8 cellular contexts compared by ENCODE assay signal in genomic region chr19:14006085-14006765, GRCh38. TPM values are rescaled to one million over a fixed set of nuclear protein-coding genes. Genes with fewer than 3 reads are reported as not detected.
DNase-seq lines count a peak whose midpoint lies in the region; ATAC-seq and TF ChIP-seq lines count a peak whose summit lies in the region.

TSS of gene RFX1 (minus strand) at chr19:14006320. CDS start at chr19:13993843, 12,477 bp downstream.

- H4K8ac ChIP-seq in H9 (replicated peaks; ENCODE audit: insufficient read length, low read depth, low read length) = no peak within 1 kb of the TSS

- no peaks in the 10 kb centered on the region for H4K20me1 ChIP-seq in DOHH2 (ENCODE audit: control insufficient read depth, insufficient read depth, low read depth, low read length)
- no peaks in the 10 kb centered on the region for H4K20me1 ChIP-seq in H9 (ENCODE audit: control insufficient read depth, insufficient read depth, insufficient read length)
- H4K20me1 ChIP-seq in fibroblast of lung (ENCODE audit: control insufficient read depth, extremely low read depth, insufficient read depth, low read length) = no peaks in the 10 kb centered on the region

- H2BK120ac ChIP-seq in H9 (ENCODE audit: low read depth, low read length, poor library complexity, severe bottlenecking) = peak within 1 kb of the TSS; percentile 97

- intact Hi-C loops in activated T-helper 2 cell treated with anti-CD3 and anti-CD28 coated beads, Interferon-gamma antibody, Interleukin-2, Interleukin-4, amounts not matched to agents 10 μg/mL and 5 μg/mL and 100 μg/mL, durations not matched to agents 14 hours and 24 hours and 36 hours (cut with micrococcal nuclease) = loop anchor here (1.0 to 5.0 kb wide), 3 partner anchors 20 to 126 kb away; partner anchors contain the start of gene MISP3

- TF ChIP-seq POLR2A in Raji (IDR thresholded peaks at IDR 0.05; ENCODE audit: insufficient read depth, low read depth, low read length) = peak; percentile 43

- no peaks in the 10 kb centered on the region; the same call in none of the 2 replicates for H3K27me3 Mint-ChIP-seq in H9 (ENCODE audit: low read depth)
- no peaks in the 10 kb centered on the region for H3K27me3 Mint-ChIP-seq in activated T-helper 2 cell treated with anti-CD3 and anti-CD28 coated beads, Interferon-gamma antibody, Interleukin-2, Interleukin-4, amounts not matched to agents 10 μg/mL and 5 μg/mL and 100 μg/mL, durations not matched to agents 14 hours and 24 hours and 36 hours (ENCODE audit: low read depth)
- no peaks in the 10 kb centered on the region for H3K27me3 Mint-ChIP-seq in naive B cell
- no peaks in the 10 kb centered on the region for H3K27me3 Mint-ChIP-seq in stimulated activated memory B cell treated with anti-CD40 and anti-IgM and Interleukin-4, amounts not matched to agents 10 μg/mL and 1 μg/mL and 100 μg/mL, for 72 hours

- no peak within 1 kb of the TSS; the same call in 1 of the 2 replicates for H3K4ac ChIP-seq in H9 (ENCODE audit: low read depth, low read length)

- H3K36me3 Mint-ChIP-seq in H9 (ENCODE audit: insufficient read depth in 1 of 3, low read depth in 3 of 3) (peaks cover 0 to 2% (median 0%) of the 10 kb centered on the region in 3 experiments; a peak in 1 of 7 replicates), naive B cell (no peaks in the 10 kb centered on the region)
- peaks cover under 1% of the 10 kb centered on the region for H3K36me3 Mint-ChIP-seq in activated T-helper 2 cell treated with anti-CD3 and anti-CD28 coated beads, Interferon-gamma antibody, Interleukin-2, Interleukin-4, amounts not matched to agents 10 μg/mL and 5 μg/mL and 100 μg/mL, durations not matched to agents 14 hours and 24 hours and 36 hours (ENCODE audit: low read depth)
- H3K36me3 Mint-ChIP-seq in stimulated activated memory B cell treated with anti-CD40 and anti-IgM and Interleukin-4, amounts not matched to agents 10 μg/mL and 1 μg/mL and 100 μg/mL, for 72 hours = no peaks in the 10 kb centered on the region

- no peak within 1 kb of the TSS for H2BK20ac ChIP-seq in H9 (ENCODE audit: low read depth, low read length, poor library complexity, severe bottlenecking)

- H3K56ac ChIP-seq in H9 (ENCODE audit: insufficient read length, low read depth, low read length) = no peak within 1 kb of the TSS

- H3T11ph ChIP-seq in H9 (ENCODE audit: low read length) = no peak within 1 kb of the TSS

- H3K27me3 ChIP-seq in DOHH2 (ENCODE audit: control insufficient read depth, low read length) (no peaks in the 10 kb centered on the region), H9 (ENCODE audit: insufficient read depth, low read length) (no peaks in the 10 kb centered on the region), fibroblast of lung (ENCODE audit: control insufficient read depth, insufficient read depth, low read length) (no peaks in the 10 kb centered on the region)

- peak; percentile 65 to 69 for ATAC-seq in naive B cell (ENCODE audit: low read depth in 2 of 2)
- peak; percentile 91 for ATAC-seq in stimulated activated memory B cell treated with anti-CD40 and anti-IgM and Interleukin-4, amounts not matched to agents 10 μg/mL and 1 μg/mL and 100 μg/mL, for 72 hours

- H3K9me3 Mint-ChIP-seq in H9 (peaks cover 0 to 4% of the 10 kb centered on the region in 2 experiments; a peak in 2 of 5 replicates), naive B cell (peaks cover 0 to 2% (median 0%) of the 10 kb centered on the region in 7 donors)
- no peaks in the 10 kb centered on the region for H3K9me3 Mint-ChIP-seq in activated T-helper 2 cell treated with anti-CD3 and anti-CD28 coated beads, Interferon-gamma antibody, Interleukin-2, Interleukin-4, amounts not matched to agents 10 μg/mL and 5 μg/mL and 100 μg/mL, durations not matched to agents 14 hours and 24 hours and 36 hours
- H3K9me3 Mint-ChIP-seq in stimulated activated memory B cell treated with anti-CD40 and anti-IgM and Interleukin-4, amounts not matched to agents 10 μg/mL and 1 μg/mL and 100 μg/mL, for 72 hours = no peaks in the 10 kb centered on the region

- H2BK5ac ChIP-seq in H9 (ENCODE audit: insufficient read length, low read length) = no peak within 1 kb of the TSS

- no peaks in the 10 kb centered on the region for H3K9me2 ChIP-seq in DOHH2 (replicated peaks; ENCODE audit: control insufficient read depth, low read length)

- H3K4me2 ChIP-seq in DOHH2 (ENCODE audit: low read length) = peak within 1 kb of the TSS; percentile 94
- H3K4me2 ChIP-seq in H9 (ENCODE audit: insufficient read depth, insufficient read length, low read length) = peak within 1 kb of the TSS; percentile 57
- H3K4me2 ChIP-seq in fibroblast of lung (ENCODE audit: extremely low read depth, insufficient read depth, low read length) = peak within 1 kb of the TSS; percentile 83

- peak within 1 kb of the TSS; percentile 53 for H2BK12ac ChIP-seq in H9 (ENCODE audit: insufficient read length, low read depth, low read length)

- H3K36me3 ChIP-seq in DOHH2 (ENCODE audit: control insufficient read depth, low read length) (no peaks in the 10 kb centered on the region), fibroblast of lung (ENCODE audit: control insufficient read depth, insufficient read depth, low read length) (no peaks in the 10 kb centered on the region)

- H3K4me1 ChIP-seq in DOHH2 (ENCODE audit: control insufficient read depth, low read length) (peaks cover 53% of the 10 kb centered on the region), H9 (ENCODE audit: insufficient read depth, low read length) (no peaks in the 10 kb centered on the region), fibroblast of lung (ENCODE audit: control insufficient read depth, extremely low read depth, insufficient read depth, low read length) (peaks cover 15% of the 10 kb centered on the region)

- H3K23me2 ChIP-seq in H9 (ENCODE audit: insufficient read length, low read depth, low read length, poor library complexity, severe bottlenecking) = no peaks in the 10 kb centered on the region

- H3K23ac ChIP-seq in H9 (ENCODE audit: insufficient read length, low read depth, low read length) = no peak within 1 kb of the TSS

- H3K18ac ChIP-seq in H9 (ENCODE audit: insufficient read length, low read depth, low read length) = peak within 1 kb of the TSS; percentile 94

- H3K79me2 ChIP-seq in DOHH2 (ENCODE audit: control insufficient read depth, low read length) (peaks cover 36% of the 10 kb centered on the region), H9 (ENCODE audit: insufficient read depth, low read length) (no peaks in the 10 kb centered on the region), fibroblast of lung (ENCODE audit: control insufficient read depth, insufficient read depth, low read length) (peaks cover 2% of the 10 kb centered on the region)

- no peaks in the 10 kb centered on the region for H3K79me1 ChIP-seq in H9 (ENCODE audit: insufficient read depth, low read depth, low read length, poor library complexity, severe bottlenecking)

- DNase-seq in H9 = peak; percentile 99
- peak; percentile 100 for DNase-seq in M059J (ENCODE audit: low read depth)
- peak; percentile 99 for DNase-seq in activated T-helper 2 cell treated with anti-CD3 and anti-CD28 coated beads, Interferon-gamma antibody, Interleukin-2, Interleukin-4, amounts not matched to agents 10 μg/mL and 5 μg/mL and 100 μg/mL, durations not matched to agents 14 hours and 24 hours and 36 hours (ENCODE audit: low spot score)
- DNase-seq in fibroblast of lung (ENCODE audit: low read depth in 2 of 2) = peak; percentile 100
- DNase-seq in naive B cell = peak; percentile 100

- H3K27ac ChIP-seq in DOHH2 (ENCODE audit: low read depth, low read length) = peak within 1 kb of the TSS; percentile 90
- peak within 1 kb of the TSS; percentile 66 for H3K27ac ChIP-seq in H9 (ENCODE audit: insufficient read length, low read depth, low read length)
- H3K27ac ChIP-seq in fibroblast of lung (ENCODE audit: insufficient read depth, low read length) = peak within 1 kb of the TSS; percentile 98

- no peak within 1 kb of the TSS for H2BK15ac ChIP-seq in H9 (ENCODE audit: low read depth, low read length)

- H3K4me3 ChIP-seq in DOHH2 (ENCODE audit: low read length) = peak within 1 kb of the TSS; percentile 84
- H3K4me3 ChIP-seq in fibroblast of lung (replicated peaks in 1 of 4; ENCODE audit: control extremely low read depth in 1 of 4, insufficient read depth in 1 of 4, low read depth in 3 of 4, low read length in 4 of 4) = peak within 1 kb of the TSS; percentile 60 to 81 (median 71)

- TF ChIP-seq CTCF in DOHH2 (IDR thresholded peaks at IDR 0.05; ENCODE audit: low read depth, low read length, poor library complexity, severe bottlenecking) (no peak), H9 (conservative IDR thresholded peaks at IDR 0.05) (no peak), fibroblast of lung (conservative IDR thresholded peaks at IDR 0.05 in 1 of 2, IDR thresholded peaks at IDR 0.05 in 1 of 2; ENCODE audit: low read depth in 1 of 2, low read length in 2 of 2) (no peak)

- H3K27ac Mint-ChIP-seq in H9 (peak within 1 kb of the TSS; percentile 99 to 100 (median 100)), naive B cell (peak within 1 kb of the TSS; percentile 99 to 100 (median 100))
- peak within 1 kb of the TSS; percentile 94 for H3K27ac Mint-ChIP-seq in activated T-helper 2 cell treated with anti-CD3 and anti-CD28 coated beads, Interferon-gamma antibody, Interleukin-2, Interleukin-4, amounts not matched to agents 10 μg/mL and 5 μg/mL and 100 μg/mL, durations not matched to agents 14 hours and 24 hours and 36 hours
- H3K27ac Mint-ChIP-seq in stimulated activated memory B cell treated with anti-CD40 and anti-IgM and Interleukin-4, amounts not matched to agents 10 μg/mL and 1 μg/mL and 100 μg/mL, for 72 hours = peak within 1 kb of the TSS; percentile 97

- H3K4me3 Mint-ChIP-seq in H9 (peak within 1 kb of the TSS; percentile 82 to 93), naive B cell (peak within 1 kb of the TSS; percentile 79 to 99 (median 94))
- peak within 1 kb of the TSS; percentile 84 for H3K4me3 Mint-ChIP-seq in activated T-helper 2 cell treated with anti-CD3 and anti-CD28 coated beads, Interferon-gamma antibody, Interleukin-2, Interleukin-4, amounts not matched to agents 10 μg/mL and 5 μg/mL and 100 μg/mL, durations not matched to agents 14 hours and 24 hours and 36 hours (ENCODE audit: low read depth)
- H3K4me3 Mint-ChIP-seq in stimulated activated memory B cell treated with anti-CD40 and anti-IgM and Interleukin-4, amounts not matched to agents 10 μg/mL and 1 μg/mL and 100 μg/mL, for 72 hours = peak within 1 kb of the TSS; percentile 92

- H4K5ac ChIP-seq in H9 (ENCODE audit: insufficient read length, low read depth, low read length) = no peak within 1 kb of the TSS

- H2AK5ac ChIP-seq in H9 (ENCODE audit: insufficient read length, low read length) = no peak within 1 kb of the TSS

- no peak within 1 kb of the TSS for H4K91ac ChIP-seq in H9 (ENCODE audit: insufficient read length, low read depth, low read length)

- H2AFZ ChIP-seq in H9 (ENCODE audit: low read length) (no peak within 1 kb of the TSS), fibroblast of lung (ENCODE audit: low read length) (peak within 1 kb of the TSS; percentile 59)

- peak within 1 kb of the TSS; percentile 66 for H3K9ac ChIP-seq in H9 (ENCODE audit: extremely low read depth, insufficient read length, low read length)
- peak within 1 kb of the TSS; percentile 98 for H3K9ac ChIP-seq in fibroblast of lung (ENCODE audit: insufficient read depth, low read length)

- H3F3A ChIP-seq in DOHH2 (ENCODE audit: control insufficient read depth, insufficient read depth) = peaks cover 29% of the 10 kb centered on the region

- no peaks in the 10 kb centered on the region for H3K9me3 ChIP-seq in DOHH2 (ENCODE audit: control insufficient read depth, insufficient read depth, low read length)
- H3K9me3 ChIP-seq in H9 (ENCODE audit: control insufficient read depth, low read depth, low read length) = no peaks in the 10 kb centered on the region
- H3K9me3 ChIP-seq in fibroblast of lung (ENCODE audit: control insufficient read depth, insufficient read depth, low read depth, low read length) = no peaks in the 10 kb centered on the region

- H3K4me1 Mint-ChIP-seq in H9 (peaks cover 13 to 14% of the 10 kb centered on the region in 2 experiments; a peak in 3 of 4 replicates), naive B cell (peaks cover 36 to 56% (median 38%) of the 10 kb centered on the region in 3 donors)
- peaks cover 34% of the 10 kb centered on the region for H3K4me1 Mint-ChIP-seq in activated T-helper 2 cell treated with anti-CD3 and anti-CD28 coated beads, Interferon-gamma antibody, Interleukin-2, Interleukin-4, amounts not matched to agents 10 μg/mL and 5 μg/mL and 100 μg/mL, durations not matched to agents 14 hours and 24 hours and 36 hours (ENCODE audit: low read depth)
- H3K4me1 Mint-ChIP-seq in stimulated activated memory B cell treated with anti-CD40 and anti-IgM and Interleukin-4, amounts not matched to agents 10 μg/mL and 1 μg/mL and 100 μg/mL, for 72 hours = peaks cover 53% of the 10 kb centered on the region

- peak within 1 kb of the TSS; percentile 91 for H3K14ac ChIP-seq in H9 (ENCODE audit: insufficient read depth, low read length)

- WGBS in H9 (ENCODE audit: extremely low coverage, insufficient read length, low lambda C conversion rate) = no CpG with 5 or more reads among the region's 58 CpGs

RNA-seq across cellular contexts. Expression of gene RFX1, which starts in this region (rescaled TPM):
- 19.2 and 21.4 TPM in 2 replicates for total RNA-seq in H9 (2021)
- 1.5 and 3.1 TPM in 2 replicates for total RNA-seq in M059J (2014; rRNA removed; shearing (Covaris generic))
- 15.7 and 17.0 TPM in 2 replicates for total RNA-seq in activated T-helper 2 cell treated with anti-CD3 and anti-CD28 coated beads, Interferon-gamma antibody, Interleukin-2, Interleukin-4, amounts not matched to agents 10 μg/mL and 5 μg/mL and 100 μg/mL, durations not matched to agents 14 hours and 24 hours and 36 hours
- total RNA-seq in fibroblast of lung = 1.0 and 2.6 TPM in 2 replicates
- 0.44 and 2.4 TPM in 2 replicates for polyA plus RNA-seq in fibroblast of lung
- 4.3 and 6.7 TPM in 2 replicates for polyA plus RNA-seq in fibroblast of lung (2012)
- 3.3 and 5.5 TPM in 2 replicates for polyA minus RNA-seq in fibroblast of lung (ENCODE audit: low replicate concordance)
- 1 to 10 TPM in 3 of 6 donors, under 1 TPM in 3; 0.27 to 2.3 (median 1.1) TPM for polyA plus RNA-seq in naive B cell (ENCODE audit: low read depth in 6 of 6)

Comparison
In these comparisons a context has a peak if more than half of its experiments do, and no peak if none do; other contexts are left out.
1. Peak in every context shown above with its lines: DNase-seq, ATAC-seq, H3K4me3 ChIP-seq and H3K27ac ChIP-seq.